In genomic region chr7:29649876-29650275, GRCh38 we compare ENCODE assay signal across 33 cellular contexts.
A peak's percentile ranks its signal among the peaks of the same experiment; 100 is the strongest.
DNase-seq lines count a peak whose midpoint lies in the region; ATAC-seq and TF ChIP-seq lines count a peak whose summit lies in the region.
"Had no signal": no experiment of that assay in that cellular context is flagged by ENCODE, and none has a peak within 500 bp of the region (broad histone marks: within the 10 kb centered on the region; RNA-seq: fewer than 3 reads in every experiment).

No MANE protein-coding gene starts in this region.

- H3K36me3 ChIP-seq in neuronal stem cell (replicated peaks in 1 of 2; ENCODE audit: control insufficient read depth in 2 of 2, insufficient read depth in 2 of 2, low read length in 2 of 2) (peaks cover 0 to 3% of the 10 kb centered on the region in 2 donors), testis (ENCODE audit: low read depth, missing control alignments) (no peaks in the 10 kb centered on the region)
- H3K36me3 ChIP-seq: BE2C had no signal

- no peak overlapping the region for H2AFZ ChIP-seq in neuronal stem cell (ENCODE audit: low read length)

- H3K18ac ChIP-seq in neuronal stem cell (ENCODE audit: low read length) = peak overlapping the region; percentile 35

- WGBS in neuronal stem cell (ENCODE audit: extremely low coverage in 2 of 2, insufficient read length in 2 of 2, insufficient replicate concordance in 1 of 2), 2 donors = no CpG with 5 or more reads among the region's 21 CpGs
- WGBS in testis, 2 donors = 32 to 92% methylated on average over 13 to 21 of the region's 21 CpGs

- no peaks in the 10 kb centered on the region for H3K36me3 Mint-ChIP-seq in activated CD4-positive, alpha-beta T cell treated with anti-CD3 and anti-CD28 coated beads, Interleukin-2, amount 10 ng/mL, durations not matched to agents 24 days and 14 days (ENCODE audit: low read depth)
- H3K36me3 Mint-ChIP-seq in activated T-cell treated with anti-CD3 and anti-CD28 coated beads, Interleukin-2, amount 50 U/mL, for 4 hours (ENCODE audit: insufficient read depth) = no peaks in the 10 kb centered on the region
- H3K36me3 Mint-ChIP-seq: CD4-positive, alpha-beta memory T cell; CD4-positive, CD25-positive, alpha-beta regulatory T cell; CD8-positive, alpha-beta memory T cell; CD8-positive, alpha-beta T cell had no signal

- no peaks in the 10 kb centered on the region for H3K27me3 Mint-ChIP-seq in activated CD4-positive, alpha-beta T cell treated with anti-CD3 and anti-CD28 coated beads, Interleukin-2, amount 10 ng/mL, durations not matched to agents 24 days and 14 days
- H3K27me3 Mint-ChIP-seq in activated T-cell treated with anti-CD3 and anti-CD28 coated beads, Interleukin-2, amount 50 U/mL, for 4 hours (ENCODE audit: low read depth) = no peaks in the 10 kb centered on the region
- H3K27me3 Mint-ChIP-seq: B cell; CD4-positive, alpha-beta T cell; CD4-positive, CD25-positive, alpha-beta regulatory T cell had no signal

- H3K4ac ChIP-seq in neuronal stem cell (ENCODE audit: low read length) = no peak overlapping the region

- intact Hi-C loops in activated CD4-positive, alpha-beta T cell treated with anti-CD3 and anti-CD28 coated beads, Interleukin-2, amount 10 ng/mL, durations not matched to agents 24 days and 14 days (cut with micrococcal nuclease) = no loop called here
- intact Hi-C loops in testis (cut with DNase I; ENCODE audit: low total_unique reads) = no loop called here

- no peak overlapping the region for H2BK120ac ChIP-seq in neuronal stem cell (ENCODE audit: low read depth, low read length)

- no peak overlapping the region for H3K4me2 ChIP-seq in neuronal stem cell (ENCODE audit: insufficient read depth, low read length, poor library complexity, severe bottlenecking)
- H3K4me2 ChIP-seq: A549; BLaER1; BLaER1 treated with 17β-estradiol and CSF1 and Interleukin-3, amounts not matched to agents 10 nM and 100 nM had no signal

- no peak overlapping the region for H3K23ac ChIP-seq in neuronal stem cell (ENCODE audit: low read depth, low read length, poor library complexity)

- H3K9me3 ChIP-seq in neuronal stem cell (replicated peaks in 1 of 2; ENCODE audit: control insufficient read depth in 2 of 2, insufficient read depth in 1 of 2, low read depth in 1 of 2, low read length in 2 of 2) (no peaks in the 10 kb centered on the region), testis (no peaks in the 10 kb centered on the region)
- H3K9me3 ChIP-seq: A549, BE2C, Caco-2 had no signal

- H3K27ac ChIP-seq in neuronal stem cell (replicated peaks; ENCODE audit: low read length) (no peak overlapping the region), testis (no peak overlapping the region)
- H3K27ac ChIP-seq: 22Rv1; A549; BLaER1; BLaER1 treated with 17β-estradiol and CSF1 and Interleukin-3, amounts not matched to agents 10 nM and 100 nM; C4-2B had no signal

- H2AK5ac ChIP-seq in neuronal stem cell (ENCODE audit: low read depth, low read length) = no peak overlapping the region

- peaks cover 0 to 2% of the 10 kb centered on the region in 2 donors for H3K4me1 ChIP-seq in neuronal stem cell (ENCODE audit: control insufficient read depth in 2 of 2, insufficient read depth in 1 of 2, low read depth in 1 of 2, low read length in 2 of 2)
- H3K4me1 ChIP-seq in testis = no peaks in the 10 kb centered on the region
- H3K4me1 ChIP-seq: A549, BE2C, BLaER1 had no signal

- no peak overlapping the region for H4K8ac ChIP-seq in neuronal stem cell (ENCODE audit: low read depth, low read length)

- H3K79me1 ChIP-seq in neuronal stem cell (ENCODE audit: low read depth, low read length) = peaks cover 6% of the 10 kb centered on the region

- peak; percentile 40 for DNase-seq in activated CD4-positive, alpha-beta T cell treated with anti-CD3 and anti-CD28 coated beads, Interleukin-2, amount 10 ng/mL, durations not matched to agents 24 days and 14 days
- no peak for DNase-seq in activated CD4-positive, alpha-beta T cell treated with anti-CD3 and anti-CD28 coated beads for 1 hour
- DNase-seq in neuronal stem cell (ENCODE audit: low spot score) (no peak), testis (no peak), NCI-H510A treated with DMSO at 0.1 percent for 48 hours (lab: John Stamatoyannopoulos, UW) (no peak)
- DNase-seq in activated T-cell treated with anti-CD3 and anti-CD28 coated beads, Interleukin-2, amount 50 U/mL, for 4 hours = no peak
- DNase-seq: 8988T; ACHN; AML-193; BE2C; C1 segment of cervical spinal cord; Caco-2; Calu3; CD4-positive, alpha-beta memory T cell; CD4-positive, alpha-beta T cell; CD4-positive, CD25-positive, alpha-beta regulatory T cell; CD8-positive, alpha-beta memory T cell; CD8-positive, alpha-beta T cell; COR-L47; DMS 273 treated with DMSO at 0.1 percent for 48 hours; DMS153; DMS53; DMS79; DMS79 treated with DMSO at 0.1 percent for 48 hours; DND-41; EL had no signal

- H3K27ac Mint-ChIP-seq in activated CD4-positive, alpha-beta T cell treated with anti-CD3 and anti-CD28 coated beads, Interleukin-2, amount 10 ng/mL, durations not matched to agents 24 days and 14 days = no peak overlapping the region
- H3K27ac Mint-ChIP-seq: B cell; CD4-positive, alpha-beta T cell; CD4-positive, CD25-positive, alpha-beta regulatory T cell; CD8-positive, alpha-beta T cell had no signal

- no peaks in the 10 kb centered on the region for H3K9me3 Mint-ChIP-seq in activated CD4-positive, alpha-beta T cell treated with anti-CD3 and anti-CD28 coated beads, Interleukin-2, amount 10 ng/mL, durations not matched to agents 24 days and 14 days
- no peaks in the 10 kb centered on the region for H3K9me3 Mint-ChIP-seq in activated T-cell treated with anti-CD3 and anti-CD28 coated beads, Interleukin-2, amount 50 U/mL, for 4 hours
- H3K9me3 Mint-ChIP-seq: CD4-positive, alpha-beta memory T cell; CD4-positive, alpha-beta T cell; CD8-positive, alpha-beta T cell had no signal

- H3K27me3 ChIP-seq in neuronal stem cell (ENCODE audit: control insufficient read depth in 3 of 3, insufficient read depth in 3 of 3, low read depth in 1 of 3, low read length in 3 of 3) = no peaks in the 10 kb centered on the region
- no peaks in the 10 kb centered on the region for H3K27me3 ChIP-seq in testis
- H3K27me3 ChIP-seq: BE2C; BLaER1; BLaER1 treated with 17β-estradiol and CSF1 and Interleukin-3, amounts not matched to agents 10 nM and 100 nM had no signal

- H2BK12ac ChIP-seq in neuronal stem cell (ENCODE audit: low read length) = no peak overlapping the region

- no peaks in the 10 kb centered on the region for H3K4me1 Mint-ChIP-seq in activated CD4-positive, alpha-beta T cell treated with anti-CD3 and anti-CD28 coated beads, Interleukin-2, amount 10 ng/mL, durations not matched to agents 24 days and 14 days
- no peaks in the 10 kb centered on the region for H3K4me1 Mint-ChIP-seq in activated T-cell treated with anti-CD3 and anti-CD28 coated beads, Interleukin-2, amount 50 U/mL, for 4 hours (ENCODE audit: low read depth)
- H3K4me1 Mint-ChIP-seq: B cell; CD4-positive, alpha-beta memory T cell; CD4-positive, CD25-positive, alpha-beta regulatory T cell; CD8-positive, alpha-beta memory T cell had no signal

- H3K4me3 ChIP-seq in neuronal stem cell (ENCODE audit: low read length in 2 of 2) (no peak overlapping the region), testis (peak overlapping the region; percentile 4 to 18)
- H3K4me3 ChIP-seq: A549; BLaER1; BLaER1 treated with 17β-estradiol and CSF1 and Interleukin-3, amounts not matched to agents 10 nM and 100 nM had no signal

- no peak for TF ChIP-seq POLR2A in testis (IDR thresholded peaks at IDR 0.05)

- H3K4me3 Mint-ChIP-seq in activated CD4-positive, alpha-beta T cell treated with anti-CD3 and anti-CD28 coated beads, Interleukin-2, amount 10 ng/mL, durations not matched to agents 24 days and 14 days = no peak overlapping the region
- H3K4me3 Mint-ChIP-seq in activated T-cell treated with anti-CD3 and anti-CD28 coated beads, Interleukin-2, amount 50 U/mL, for 4 hours = no peak overlapping the region
- H3K4me3 Mint-ChIP-seq: B cell; CD14-positive monocyte; CD4-positive, alpha-beta memory T cell; CD4-positive, alpha-beta T cell; CD4-positive, CD25-positive, alpha-beta regulatory T cell; CD8-positive, alpha-beta memory T cell; CD8-positive, alpha-beta T cell had no signal

- TF ChIP-seq CTCF in testis (IDR thresholded peaks at IDR 0.05) = no peak

- no peak overlapping the region for H3K14ac ChIP-seq in neuronal stem cell (ENCODE audit: low read length)

- H3K9ac ChIP-seq in neuronal stem cell (ENCODE audit: low read depth, low read length, poor library complexity) = no peak overlapping the region
- H3K9ac ChIP-seq: BLaER1; BLaER1 treated with 17β-estradiol and CSF1 and Interleukin-3, amounts not matched to agents 10 nM and 100 nM had no signal

- H2BK15ac ChIP-seq in neuronal stem cell (ENCODE audit: low read length) = no peak overlapping the region

- no peak for ATAC-seq in activated T-cell treated with anti-CD3 and anti-CD28 coated beads, Interleukin-2, amount 50 U/mL, for 4 hours
- ATAC-seq: A549; CD8-positive, alpha-beta T cell had no signal

- no peak overlapping the region for H4K91ac ChIP-seq in neuronal stem cell (ENCODE audit: low read depth, low read length, poor library complexity)

- no peak overlapping the region for H2BK5ac ChIP-seq in neuronal stem cell (ENCODE audit: low read length)

Comparison
In these comparisons a context has a peak if more than half of its experiments do, and no peak if none do; other contexts are left out.
1. H3K4me3 ChIP-seq: peak in testis (2 of 2); none in neuronal stem cell (0 of 2).